In genomic region chr14:74670726-74671125, GRCh38 we compare ENCODE assay signal across 19 cellular contexts. TPM values are rescaled to one million over a fixed set of nuclear protein-coding genes. Genes with fewer than 3 reads are reported as not detected.
DNase-seq lines count a peak whose midpoint lies in the region; ATAC-seq and TF ChIP-seq lines count a peak whose summit lies in the region.
"Had no signal": no experiment of that assay in that cellular context is flagged by ENCODE, and none has a peak within 500 bp of the region (broad histone marks: within the 10 kb centered on the region; RNA-seq: fewer than 3 reads in every experiment).

No MANE protein-coding gene starts in this region.

- BruUV-seq in PC-3 (replicated peaks; lab: Mats Ljungman, UMichigan): no TSS peak

- peaks cover 5% of the 10 kb centered on the region for H3K4me1 Mint-ChIP-seq in activated CD4-positive, alpha-beta T cell treated with anti-CD3 and anti-CD28 coated beads, Interleukin-2, amount 10 ng/mL, durations not matched to agents 7 days and 5 days
- peaks cover 7 to 15% of the 10 kb centered on the region in 2 donors for H3K4me1 Mint-ChIP-seq in natural killer cell treated with Interleukin-12 subunit alpha and Interleukin-12 subunit beta and Interleukin-15 and Interleukin-18, amount 100 ng/mL, for 72 hours (ENCODE audit: low read depth in 2 of 2)

- H3K4me3 ChIP-seq in BJ (ENCODE audit: low read depth, low read length) (no peak overlapping the region), PC-3 (ENCODE audit: low read length) (no peak overlapping the region), coronary artery (no peak overlapping the region), osteoblast (ENCODE audit: insufficient read depth, low read length) (no peak overlapping the region)
- H3K4me3 ChIP-seq: body of pancreas, SK-N-MC, vagina had no signal

- H2AFZ ChIP-seq in PC-3 (ENCODE audit: low read length): no peak overlapping the region
- no peak overlapping the region for H2AFZ ChIP-seq in osteoblast (ENCODE audit: low read length)

- DNase-seq in BJ (ENCODE audit: low read depth) (no peak), PC-3 (peak; percentile 59), coronary artery (ENCODE audit: low spot score) (no peak), osteoblast (ENCODE audit: insufficient read length, low spot score, missing footprints) (peak; percentile 58)
- no peak for DNase-seq in activated CD4-positive, alpha-beta T cell treated with anti-CD3 and anti-CD28 coated beads, Interleukin-2, amount 10 ng/mL, durations not matched to agents 7 days and 5 days
- no peak for DNase-seq in natural killer cell treated with Interleukin-12 subunit alpha and Interleukin-12 subunit beta and Interleukin-15 and Interleukin-18, amount 100 ng/mL, for 72 hours (ENCODE audit: low spot score)
- DNase-seq: activated gamma-delta T cell treated with Interleukin-2 at 50 U/mL for 16 hours; body of pancreas; GDM1; glutamatergic neuron; NCI-H2107; NCI-H526; OCI-M1; stimulated activated naive CD4-positive, alpha-beta T cell treated with Interleukin-2 at 50 U/mL for 16 hours; T1000 had no signal

- H3K9ac ChIP-seq in PC-3 (ENCODE audit: low read length): no peak overlapping the region

- H3F3A ChIP-seq in PC-3 (ENCODE audit: low read length, unreplicated experiment): peaks cover 3% of the 10 kb centered on the region

- CTCF ChIA-PET in BJ (lab: Yijun Ruan, JAX): interaction anchor here (0.6 to 2.7 kb wide), 4 partner anchors 54 to 61 kb away, joined by 3 to 14 read pairs (median 4); partner anchors contain the start of gene LTBP2
- CTCF ChIA-PET in PC-3 (lab: Charles Lee): interaction anchor here (0.6 kb wide), 2 partner anchors 177 to 323 kb away, joined by 4 to 5 read pairs; partner anchors contain the start of genes ISCA2, NPC2 and VRTN
- CTCF ChIA-PET in activated CD4-positive, alpha-beta T cell treated with anti-CD3 and anti-CD28 coated beads, Interleukin-2, amount 10 ng/mL, durations not matched to agents 7 days and 5 days (lab: Charles Lee): no interaction called here

- H3K4me1 ChIP-seq in PC-3 (ENCODE audit: insufficient read depth, low read length) (peaks cover 25% of the 10 kb centered on the region), osteoblast (ENCODE audit: insufficient read depth, low read length) (peaks cover 29% of the 10 kb centered on the region)
- H3K4me1 ChIP-seq: body of pancreas, vagina had no signal

- ATAC-seq in PC-3 (peak; percentile 65), GM19463 (IDR thresholded peaks at IDR 0.05; ENCODE audit: unreplicated experiment) (no peak), HG02623 (IDR thresholded peaks at IDR 0.05; ENCODE audit: unreplicated experiment) (no peak)
- ATAC-seq in natural killer cell treated with Interleukin-12 subunit alpha and Interleukin-12 subunit beta and Interleukin-15 and Interleukin-18, amount 100 ng/mL, for 72 hours: no peak
- ATAC-seq: body of pancreas had no signal

- H3K9me3 ChIP-seq in PC-3 (ENCODE audit: low read length) (no peaks in the 10 kb centered on the region), osteoblast (ENCODE audit: low read depth, low read length) (no peaks in the 10 kb centered on the region)
- H3K9me3 ChIP-seq: body of pancreas, vagina had no signal

- no peaks in the 10 kb centered on the region for H3K27me3 ChIP-seq in BJ (ENCODE audit: control insufficient read depth, insufficient read depth, low read length)
- no peaks in the 10 kb centered on the region for H3K27me3 ChIP-seq in PC-3 (ENCODE audit: low read length)
- no peaks in the 10 kb centered on the region for H3K27me3 ChIP-seq in osteoblast (ENCODE audit: insufficient read depth, low read length)
- H3K27me3 ChIP-seq: body of pancreas, vagina had no signal

- H3K4me3 Mint-ChIP-seq in activated CD4-positive, alpha-beta T cell treated with anti-CD3 and anti-CD28 coated beads, Interleukin-2, amount 10 ng/mL, durations not matched to agents 7 days and 5 days: no peak overlapping the region
- H3K4me3 Mint-ChIP-seq in natural killer cell treated with Interleukin-12 subunit alpha and Interleukin-12 subunit beta and Interleukin-15 and Interleukin-18, amount 100 ng/mL, for 72 hours: no peak overlapping the region

- TF ChIP-seq CTCF in BJ (IDR thresholded peaks at IDR 0.05; ENCODE audit: insufficient read depth, low read depth, low read length) (0 out of 2 replicates have a peak, but pooled peaks have one; percentile 7), PC-3 (conservative IDR thresholded peaks at IDR 0.05; ENCODE audit: low read depth, low read length) (no peak), coronary artery (IDR thresholded peaks at IDR 0.05) (no peak), osteoblast (IDR thresholded peaks at IDR 0.05; ENCODE audit: extremely low read depth, low read depth, low read length) (no peak)

- H3K36me3 ChIP-seq in BJ (ENCODE audit: control insufficient read depth, insufficient read depth, low read length): peaks cover 7% of the 10 kb centered on the region; the same call in 1 of the 2 replicates
- peaks cover 52% of the 10 kb centered on the region for H3K36me3 ChIP-seq in PC-3 (ENCODE audit: low read depth, low read length)
- H3K36me3 ChIP-seq in osteoblast (ENCODE audit: insufficient read depth, low read length): peaks cover 61% of the 10 kb centered on the region

- H3K27me3 Mint-ChIP-seq in activated CD4-positive, alpha-beta T cell treated with anti-CD3 and anti-CD28 coated beads, Interleukin-2, amount 10 ng/mL, durations not matched to agents 7 days and 5 days: no peaks in the 10 kb centered on the region
- H3K27me3 Mint-ChIP-seq in natural killer cell treated with Interleukin-12 subunit alpha and Interleukin-12 subunit beta and Interleukin-15 and Interleukin-18, amount 100 ng/mL, for 72 hours: no peaks in the 10 kb centered on the region

- H3K4me2 ChIP-seq in PC-3 (ENCODE audit: low read length) (no peak overlapping the region), osteoblast (ENCODE audit: insufficient read depth, low read length) (peak overlapping the region; percentile 54)

- no peaks in the 10 kb centered on the region for H4K20me1 ChIP-seq in PC-3 (ENCODE audit: low read length)
- no peaks in the 10 kb centered on the region for H4K20me1 ChIP-seq in osteoblast (ENCODE audit: insufficient read depth, low read length)

- no peak overlapping the region for H3K27ac Mint-ChIP-seq in activated CD4-positive, alpha-beta T cell treated with anti-CD3 and anti-CD28 coated beads, Interleukin-2, amount 10 ng/mL, durations not matched to agents 7 days and 5 days
- no peak overlapping the region for H3K27ac Mint-ChIP-seq in natural killer cell treated with Interleukin-12 subunit alpha and Interleukin-12 subunit beta and Interleukin-15 and Interleukin-18, amount 100 ng/mL, for 72 hours

- no peaks in the 10 kb centered on the region for H3K9me2 ChIP-seq in PC-3 (replicated peaks; ENCODE audit: low read length)

- no peaks in the 10 kb centered on the region for H3K79me2 ChIP-seq in PC-3 (ENCODE audit: low read length)
- no peaks in the 10 kb centered on the region for H3K79me2 ChIP-seq in osteoblast (ENCODE audit: insufficient read depth, low read length)

- POLR2A ChIA-PET in BJ (lab: Charles Lee): no interaction called here
- POLR2A ChIA-PET in PC-3 (lab: Charles Lee; ENCODE audit: unreplicated experiment): no interaction called here
- POLR2A ChIA-PET in activated CD4-positive, alpha-beta T cell treated with anti-CD3 and anti-CD28 coated beads, Interleukin-2, amount 10 ng/mL, durations not matched to agents 7 days and 5 days (lab: Charles Lee): no interaction called here

- H3K36me3 Mint-ChIP-seq in activated CD4-positive, alpha-beta T cell treated with anti-CD3 and anti-CD28 coated beads, Interleukin-2, amount 10 ng/mL, durations not matched to agents 7 days and 5 days (ENCODE audit: low read depth): peaks cover 65% of the 10 kb centered on the region
- H3K36me3 Mint-ChIP-seq in natural killer cell treated with Interleukin-12 subunit alpha and Interleukin-12 subunit beta and Interleukin-15 and Interleukin-18, amount 100 ng/mL, for 72 hours: peaks cover 51% of the 10 kb centered on the region

- intact Hi-C loops in PC-3 (cut with micrococcal nuclease): no loop called here

- H3K27ac ChIP-seq in PC-3 (ENCODE audit: low read length): peak overlapping the region; percentile 44; the same call in 1 of the 2 replicates
- H3K27ac ChIP-seq in coronary artery: peak overlapping the region; percentile 56 to 67
- peak overlapping the region; percentile 77 for H3K27ac ChIP-seq in osteoblast (ENCODE audit: low read depth, low read length)
- H3K27ac ChIP-seq: body of pancreas, SK-N-MC, vagina had no signal

- H3K9me3 Mint-ChIP-seq in activated CD4-positive, alpha-beta T cell treated with anti-CD3 and anti-CD28 coated beads, Interleukin-2, amount 10 ng/mL, durations not matched to agents 7 days and 5 days: no peaks in the 10 kb centered on the region
- H3K9me3 Mint-ChIP-seq in natural killer cell treated with Interleukin-12 subunit alpha and Interleukin-12 subunit beta and Interleukin-15 and Interleukin-18, amount 100 ng/mL, for 72 hours: no peaks in the 10 kb centered on the region

RNA-seq across cellular contexts. Expression of gene AREL1, which starts 42.2 kb away (rescaled TPM):
- 38.8 and 52.7 TPM in 2 replicates for polyA plus RNA-seq in BJ (2011; rRNA removed)
- 47.7 and 99.1 TPM in 2 replicates for polyA minus RNA-seq in BJ (2011; rRNA and poly(A)+ RNA removed)
- total RNA-seq in PC-3 (2014; rRNA removed) (25.4 and 32.1 TPM in 2 replicates), osteoblast (27.9 and 29.2 TPM in 2 replicates)
- 10 to 100 TPM; 44.1 to 44.2 TPM for total RNA-seq in activated CD4-positive, alpha-beta T cell treated with anti-CD3 and anti-CD28 coated beads, Interleukin-2, amount 10 ng/mL, durations not matched to agents 7 days and 5 days
- total RNA-seq in natural killer cell treated with Interleukin-12 subunit alpha and Interleukin-12 subunit beta and Interleukin-15 and Interleukin-18, amount 100 ng/mL, for 72 hours: 10 to 100 TPM; 57.3 to 62.4 TPM

RNA-seq across cellular contexts. Expression of gene FCF1, which starts 42.2 kb away (rescaled TPM):
- 30.6 and 70.2 TPM in 2 replicates for polyA plus RNA-seq in BJ (2011; rRNA removed)
- polyA minus RNA-seq in BJ (2011; rRNA and poly(A)+ RNA removed): 19.3 and 21.0 TPM in 2 replicates
- 29.7 and 33.1 TPM in 2 replicates for total RNA-seq in PC-3 (2014; rRNA removed)
- 33.3 and 35.1 TPM in 2 replicates for total RNA-seq in osteoblast
- total RNA-seq in activated CD4-positive, alpha-beta T cell treated with anti-CD3 and anti-CD28 coated beads, Interleukin-2, amount 10 ng/mL, durations not matched to agents 7 days and 5 days: 10 to 100 TPM; 60.1 to 81.9 TPM
- 10 to 100 TPM; 45.2 to 55.8 TPM for total RNA-seq in natural killer cell treated with Interleukin-12 subunit alpha and Interleukin-12 subunit beta and Interleukin-15 and Interleukin-18, amount 100 ng/mL, for 72 hours

RNA-seq across cellular contexts. Expression of gene LTBP2, which starts 58.7 kb away (rescaled TPM):
- 27.5 and 41.1 TPM in 2 replicates for polyA plus RNA-seq in BJ (2011; rRNA removed)
- 23.2 and 23.7 TPM in 2 replicates for polyA minus RNA-seq in BJ (2011; rRNA and poly(A)+ RNA removed)
- 17.4 and 18.1 TPM in 2 replicates for total RNA-seq in PC-3 (2014; rRNA removed)
- total RNA-seq in osteoblast: 493 and 546 TPM in 2 replicates
- under 1 TPM; 0.05 to 0.12 TPM for total RNA-seq in activated CD4-positive, alpha-beta T cell treated with anti-CD3 and anti-CD28 coated beads, Interleukin-2, amount 10 ng/mL, durations not matched to agents 7 days and 5 days
- total RNA-seq in natural killer cell treated with Interleukin-12 subunit alpha and Interleukin-12 subunit beta and Interleukin-15 and Interleukin-18, amount 100 ng/mL, for 72 hours: under 1 TPM; 0.55 to 0.73 TPM

Comparison
In these comparisons a context has a peak if more than half of its experiments do, and no peak if none do; other contexts are left out.
1. DNase-seq: peak in PC-3 (single experiment) and osteoblast (single experiment); none in BJ (single experiment), coronary artery (single experiment), activated CD4-positive, alpha-beta T cell treated with anti-CD3 and anti-CD28 coated beads, Interleukin-2, amount 10 ng/mL, durations not matched to agents 7 days and 5 days (single experiment) and natural killer cell treated with Interleukin-12 subunit alpha and Interleukin-12 subunit beta and Interleukin-15 and Interleukin-18, amount 100 ng/mL, for 72 hours (single experiment).
2. RNA of gene LTBP2, which starts 58.7 kb away (total RNA-seq): 493 to 546 TPM in osteoblast; 17.4 to 18.1 TPM in PC-3, 0.55 to 0.73 TPM in natural killer cell treated with Interleukin-12 subunit alpha and Interleukin-12 subunit beta and Interleukin-15 and Interleukin-18, amount 100 ng/mL, for 72 hours and 0.05 to 0.12 TPM in activated CD4-positive, alpha-beta T cell treated with anti-CD3 and anti-CD28 coated beads, Interleukin-2, amount 10 ng/mL, durations not matched to agents 7 days and 5 days; every median in the first group is over 10 times any median in the second.
3. Peak in every context shown above with its lines, with median percentiles within 50 percentile points of each other: H3K27ac ChIP-seq.